8 cellular contexts compared by ENCODE assay signal in the genomic region with DNA sequence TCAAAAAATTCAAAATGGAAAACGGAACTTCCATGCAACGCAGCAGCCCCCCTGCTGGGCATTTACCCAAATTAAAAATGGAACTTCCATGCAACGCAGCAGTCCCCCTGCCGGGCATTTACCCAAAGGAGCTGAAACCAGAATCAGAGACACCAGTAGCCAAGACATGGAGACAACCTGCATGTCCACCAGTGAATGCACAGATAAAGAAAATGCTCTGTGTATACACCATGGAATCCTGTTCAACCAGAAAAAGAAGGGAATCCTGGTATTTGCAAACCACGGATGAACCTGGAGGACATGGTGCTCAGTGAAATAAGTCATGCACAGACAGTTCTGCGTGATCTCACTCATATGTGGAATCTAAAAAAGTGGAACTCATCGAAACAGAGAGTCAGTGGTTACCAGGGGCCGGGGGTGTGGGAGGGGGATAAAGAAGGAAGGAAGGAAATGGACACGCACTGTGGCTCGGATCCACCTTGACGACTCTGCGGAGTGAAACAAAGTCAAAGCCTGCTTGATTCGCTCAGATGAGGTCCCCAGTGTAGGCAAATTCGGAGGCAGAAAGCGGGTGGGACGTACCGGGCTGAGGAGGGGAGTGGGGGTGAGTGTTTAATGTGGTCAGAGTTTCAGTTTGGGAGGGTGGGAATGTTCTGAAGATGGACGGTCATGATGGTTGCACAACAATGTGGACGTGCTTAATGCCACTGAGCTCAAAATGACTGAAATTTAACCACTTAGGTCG. TPM values are rescaled to one million over a fixed set of nuclear protein-coding genes. Genes with fewer than 3 reads are reported as not detected.
DNase-seq lines count a peak whose midpoint lies in the region; ATAC-seq and TF ChIP-seq lines count a peak whose summit lies in the region.

No MANE protein-coding gene starts in this region.

- H3K27me3 ChIP-seq in A673 (replicated peaks; ENCODE audit: insufficient read depth, low read depth, low read length, poor library complexity) (no peaks in the 10 kb centered on the region), mammary epithelial cell (ENCODE audit: insufficient read depth, low read length) (no peaks in the 10 kb centered on the region)

- TF ChIP-seq CTCF in GM12873 (IDR thresholded peaks at IDR 0.05; ENCODE audit: insufficient read depth, low read depth, low read length, missing control alignments) (peak; percentile 43), coronary artery (IDR thresholded peaks at IDR 0.05) (no peak), A673 (conservative IDR thresholded peaks at IDR 0.05; ENCODE audit: low read depth, low read length) (no peak), mammary epithelial cell (conservative IDR thresholded peaks at IDR 0.05 in 1 of 2, IDR thresholded peaks at IDR 0.05 in 1 of 2; ENCODE audit: extremely low read depth in 1 of 2, insufficient read depth in 1 of 2, low read depth in 1 of 2, low read length in 2 of 2) (no peak), OCI-LY7 (conservative IDR thresholded peaks at IDR 0.05; ENCODE audit: low read length) (no peak)

- H2AFZ ChIP-seq in mammary epithelial cell (ENCODE audit: low read depth, low read length) (no peak overlapping the region), OCI-LY7 (ENCODE audit: low read length) (no peak overlapping the region)

- in situ Hi-C loops in mammary epithelial cell (cut with MboI; ENCODE audit: low sequenced_read_pairs in 2 of 2), result no loop called here

- WGBS in mammary epithelial cell (ENCODE audit: low coverage, missing lambda C conversion rate), result 87% methylated on average over 8 of the region's 20 CpGs

- H3K4me1 ChIP-seq in A673 (ENCODE audit: insufficient read depth, low read length, poor library complexity, severe bottlenecking) (peaks cover 16% of the 10 kb centered on the region), mammary epithelial cell (ENCODE audit: insufficient read depth, low read length) (peaks cover 12% of the 10 kb centered on the region), OCI-LY7 (ENCODE audit: insufficient read depth, low read length, poor library complexity, severe bottlenecking) (no peaks in the 10 kb centered on the region)

- BruUV-seq in A673 (replicated peaks; lab: Mats Ljungman, UMichigan), result no TSS peak
- BruUV-seq in mammary epithelial cell (replicated peaks; lab: Mats Ljungman, UMichigan), result no TSS peak
- no TSS peak for BruUV-seq in OCI-LY7 (replicated peaks; lab: Mats Ljungman, UMichigan)

- no peak overlapping the region for H3K4me2 ChIP-seq in mammary epithelial cell (ENCODE audit: insufficient read depth, low read depth, low read length)
- no peak overlapping the region for H3K4me2 ChIP-seq in OCI-LY7 (ENCODE audit: low read length)

- intact Hi-C loops in A673 (cut with micrococcal nuclease; ENCODE audit: unreplicated experiment) (no loop called here), mammary epithelial cell (cut with micrococcal nuclease) (no loop called here), OCI-LY7 (cut with micrococcal nuclease; ENCODE audit: unreplicated experiment) (no loop called here)

- H4K20me1 ChIP-seq in mammary epithelial cell (ENCODE audit: insufficient read depth, low read length) (peaks cover 3% of the 10 kb centered on the region), OCI-LY7 (ENCODE audit: insufficient read depth, low read length) (no peaks in the 10 kb centered on the region)

- CTCF ChIA-PET in A673 (lab: Charles Lee), result no interaction called here
- CTCF ChIA-PET in mammary epithelial cell (lab: Charles Lee; ENCODE audit: low non-redundant PET), result no interaction called here
- CTCF ChIA-PET in OCI-LY7 (lab: Charles Lee; ENCODE audit: unreplicated experiment), result no interaction called here

- POLR2A ChIA-PET in A673 (lab: Charles Lee; ENCODE audit: low non-redundant PET), result no interaction called here
- POLR2A ChIA-PET in OCI-LY7 (lab: Charles Lee), result no interaction called here

- no peak overlapping the region for H3K4me3 ChIP-seq in coronary artery
- H3K4me3 ChIP-seq in A673 (ENCODE audit: low read depth, low read length, poor library complexity, severe bottlenecking), result no peak overlapping the region
- no peak overlapping the region for H3K4me3 ChIP-seq in mammary epithelial cell (replicated peaks in 1 of 3; ENCODE audit: insufficient read depth in 1 of 3, low read depth in 2 of 3, low read length in 3 of 3)
- H3K4me3 ChIP-seq in OCI-LY7 (ENCODE audit: low read depth, low read length, poor library complexity, severe bottlenecking), result no peak overlapping the region

- no peaks in the 10 kb centered on the region for H3K9me2 ChIP-seq in OCI-LY7 (ENCODE audit: insufficient read depth, low read length)

- no peak overlapping the region for H3K9ac ChIP-seq in mammary epithelial cell (ENCODE audit: insufficient read depth, low read length)

- no peaks in the 10 kb centered on the region for H3K79me2 ChIP-seq in mammary epithelial cell (ENCODE audit: insufficient read depth, low read length)
- no peaks in the 10 kb centered on the region for H3K79me2 ChIP-seq in OCI-LY7 (ENCODE audit: insufficient read depth, low read depth, low read length)

- H3K9me3 ChIP-seq in A673 (ENCODE audit: low read depth, low read length, poor library complexity, severe bottlenecking) (no peaks in the 10 kb centered on the region), mammary epithelial cell (replicated peaks; ENCODE audit: insufficient read depth, low read length) (no peaks in the 10 kb centered on the region), OCI-LY7 (ENCODE audit: low read length) (no peaks in the 10 kb centered on the region)

- DNase-seq in coronary artery (ENCODE audit: low spot score), result peak; percentile 53
- no peak for DNase-seq in A673 (ENCODE audit: low spot score)
- DNase-seq in D341Med (ENCODE audit: low spot score), result no peak
- no peak for DNase-seq in mammary epithelial cell
- DNase-seq in OCI-LY7 (ENCODE audit: low spot score), result no peak

- dilution Hi-C loops in mammary epithelial cell (cut with HindIII; ENCODE audit: low sequenced_read_pairs), result no loop called here

- ATAC-seq in GM21367 (IDR thresholded peaks at IDR 0.05; ENCODE audit: unreplicated experiment), result peak; percentile 66
- ATAC-seq in HG03457 (IDR thresholded peaks at IDR 0.05; ENCODE audit: unreplicated experiment), result peak; percentile 37

- no peak overlapping the region for H3K27ac ChIP-seq in coronary artery
- H3K27ac ChIP-seq in A673 (ENCODE audit: low read depth, low read length, poor library complexity, severe bottlenecking), result no peak overlapping the region
- H3K27ac ChIP-seq in mammary epithelial cell (ENCODE audit: insufficient read depth, low read depth, low read length), result no peak overlapping the region
- no peak overlapping the region for H3K27ac ChIP-seq in OCI-LY7 (ENCODE audit: low read depth, low read length, poor library complexity, severe bottlenecking)

- no peaks in the 10 kb centered on the region for H3K36me3 ChIP-seq in A673 (ENCODE audit: insufficient read depth, low read length, poor library complexity, severe bottlenecking)
- no peaks in the 10 kb centered on the region for H3K36me3 ChIP-seq in mammary epithelial cell (ENCODE audit: insufficient read depth, low read length)
- no peaks in the 10 kb centered on the region for H3K36me3 ChIP-seq in OCI-LY7 (ENCODE audit: insufficient read depth, low read length)

RNA-seq across cellular contexts. Expression of gene EXOC3, which starts 40.2 kb away (rescaled TPM):
- total RNA-seq in A673 (2021) (46.7 and 53.8 TPM in 2 replicates), mammary epithelial cell (10 to 100 TPM; 19.5 to 41.2 TPM), OCI-LY7 (2022) (58.2 and 58.9 TPM in 2 replicates)
- 15.0 TPM for polyA plus RNA-seq in mammary epithelial cell
- polyA minus RNA-seq in mammary epithelial cell, result 26.2 TPM
- total RNA-seq in OCI-LY7 (2014; rRNA removed; shearing (Covaris generic)), result 27.4 and 31.0 TPM in 2 replicates
